33 cellular contexts compared by ENCODE assay signal in genomic region chr10:83254698-83255097, GRCh38.
"Had no signal": no experiment of that assay in that cellular context is flagged by ENCODE, and none has a peak within 500 bp of the region (broad histone marks: within the 10 kb centered on the region; RNA-seq: fewer than 3 reads in every experiment).

No MANE protein-coding gene starts in this region.

- H3K4me3 ChIP-seq: MG63 had no signal

- H3K27me3 ChIP-seq: MG63 had no signal

- DNase-seq: Karpas-422, Kasumi-1, MG63, MM.1S, NCI-H1048, NCI-H1092, NCI-H1092 treated with DMSO at 0.1 percent for 48 hours, NCI-H1105, NCI-H1105 treated with DMSO at 0.1 percent for 48 hours, NCI-H1417, NCI-H1417 treated with DMSO at 0.1 percent for 48 hours, NCI-H1436, NCI-H1436 treated with DMSO at 0.1 percent for 48 hours, NCI-H146, NCI-H1694, NCI-H1694 treated with DMSO at 0.1 percent for 48 hours, NCI-H187, NCI-H187 treated with DMSO at 0.1 percent for 48 hours, NCI-H1930, NCI-H2029, NCI-H2029 treated with DMSO at 0.1 percent for 48 hours, NCI-H2081, NCI-H2081 treated with DMSO at 0.1 percent for 48 hours, NCI-H2107, NCI-H2171, NCI-H2171 treated with DMSO at 0.1 percent for 48 hours, NCI-H2227 treated with DMSO at 0.1 percent for 48 hours, NCI-H226, NCI-H345, NCI-H446, NCI-H446 treated with DMSO at 0.1 percent for 48 hours, NCI-H510A, NCI-H510A treated with DMSO at 0.1 percent for 48 hours had no signal

- H3K36me3 ChIP-seq: MG63 had no signal
